Comparison of ENCODE assay signal across 8 cellular contexts in the genomic region with DNA sequence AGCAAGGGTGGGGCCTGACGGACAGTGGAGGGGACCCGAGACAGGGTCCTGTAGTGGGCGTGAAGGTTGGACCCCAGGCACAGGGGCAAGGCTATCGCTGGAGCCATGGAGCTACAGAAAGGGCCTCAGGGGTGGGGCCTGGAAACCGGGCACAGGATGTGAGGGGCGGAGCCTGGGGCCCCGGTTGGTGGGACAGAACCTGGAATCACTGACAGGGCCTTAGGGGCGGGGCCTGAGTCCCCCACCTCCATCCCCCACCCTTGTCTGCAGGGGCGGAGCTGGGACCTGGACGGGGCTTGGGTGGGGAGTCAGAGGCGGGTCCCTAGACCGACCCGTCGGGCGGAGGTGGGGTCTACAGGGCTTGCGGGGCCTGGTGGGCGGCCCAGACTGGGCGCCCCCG. TPM values are rescaled to one million over a fixed set of nuclear protein-coding genes. Genes with fewer than 3 reads are reported as not detected.
DNase-seq lines count a peak whose midpoint lies in the region; ATAC-seq and TF ChIP-seq lines count a peak whose summit lies in the region.

No MANE protein-coding gene starts in this region.

- POLR2A ChIA-PET in IMR-90 (lab: Charles Lee; ENCODE audit: unreplicated experiment): no interaction called here

- no peak overlapping the region for H3K18ac ChIP-seq in IMR-90 (ENCODE audit: low read depth, low read length)

- no TSS peak for BruUV-seq in IMR-90 (replicated peaks; lab: Mats Ljungman, UMichigan)

- H3K27me3 ChIP-seq in IMR-90 (ENCODE audit: control insufficient read depth, insufficient read depth, low read length) (no peaks in the 10 kb centered on the region), WERI-Rb-1 (ENCODE audit: insufficient read depth, low read depth, severe bottlenecking) (no peaks in the 10 kb centered on the region), psoas muscle (ENCODE audit: insufficient read depth in 3 of 3, low read length in 2 of 3) (no peaks in the 10 kb centered on the region)

- H3K4ac ChIP-seq in IMR-90 (ENCODE audit: low read depth, low read length): no peak overlapping the region

- H3K79me1 ChIP-seq in IMR-90 (ENCODE audit: low read depth in 1 of 2, low read length in 2 of 2): no peaks in the 10 kb centered on the region

- H2AK5ac ChIP-seq in IMR-90 (ENCODE audit: low read depth, low read length): no peak overlapping the region

- no peak overlapping the region for H2BK20ac ChIP-seq in IMR-90 (ENCODE audit: low read depth, low read length)

- no peaks in the 10 kb centered on the region for H3K9me3 ChIP-seq in IMR-90 (ENCODE audit: control insufficient read depth, insufficient read depth, low read length)
- H3K9me3 ChIP-seq in WERI-Rb-1 (ENCODE audit: severe bottlenecking): no peaks in the 10 kb centered on the region
- H3K9me3 ChIP-seq in psoas muscle: no peaks in the 10 kb centered on the region

- no peak overlapping the region for H2BK15ac ChIP-seq in IMR-90 (ENCODE audit: low read depth, low read length)

- no peak for TF ChIP-seq CTCF in IMR-90 (conservative IDR thresholded peaks at IDR 0.05; ENCODE audit: low read depth, low read length)
- no peak for TF ChIP-seq CTCF in WERI-Rb-1 (IDR thresholded peaks at IDR 0.05; ENCODE audit: low read depth, low read length)
- no peak for TF ChIP-seq CTCF in psoas muscle (IDR thresholded peaks at IDR 0.05)

- dilution Hi-C loops in IMR-90 (cut with HindIII; ENCODE audit: low sequenced_read_pairs, unreplicated experiment): no loop called here

- no peak for DNase-seq in IMR-90
- DNase-seq in WERI-Rb-1: peak; percentile 41
- DNase-seq in left cardiac atrium: peak; percentile 92
- DNase-seq in psoas muscle: peak; percentile 83 to 86
- DNase-seq in NK-92 (lab: John Stamatoyannopoulos, UW; ENCODE audit: unreplicated experiment): no peak
- DNase-seq in HPDE6-E6E7 (ENCODE audit: extremely low spot score): no peak
- no peak for DNase-seq in NCI-H2227 treated with DMSO at 0.1 percent for 48 hours (lab: John Stamatoyannopoulos, UW)
- no peak for DNase-seq in DMS53 (lab: John Stamatoyannopoulos, UW)

- H3K9ac ChIP-seq in IMR-90 (ENCODE audit: low read depth, low read length): no peak overlapping the region

- WGBS in IMR-90 (ENCODE audit: extremely low coverage in 2 of 2, insufficient read length in 1 of 2), 2 experiments: 63% methylated on average over 7 of the region's 19 CpGs; no CpG with 5 or more reads in 1 of the 2 experiments
- 28 to 49% (median 34%) methylated on average over 8 to 19 of the region's 19 CpGs for WGBS in psoas muscle, 3 donors

- intact Hi-C loops in IMR-90 (cut with micrococcal nuclease) (no loop called here), left cardiac atrium (cut with DNase I) (no loop called here), psoas muscle (cut with DNase I) (no loop called here)

- no peak overlapping the region for H3K23ac ChIP-seq in IMR-90 (ENCODE audit: low read depth, low read length)

- H3K4me3 ChIP-seq in IMR-90 (ENCODE audit: insufficient read depth, low read depth, low read length) (no peak overlapping the region), WERI-Rb-1 (ENCODE audit: low read depth, low read length) (no peak overlapping the region), psoas muscle (peak overlapping the region; percentile 61)

- H2AK9ac ChIP-seq in IMR-90 (replicated peaks; ENCODE audit: low read depth, low read length, poor library complexity): peak overlapping the region; percentile 16

- CTCF ChIA-PET in IMR-90 (lab: Yijun Ruan, JAX): no interaction called here

- H2BK120ac ChIP-seq in IMR-90 (ENCODE audit: low read depth, low read length): no peak overlapping the region

- no peaks in the 10 kb centered on the region for H3K9me1 ChIP-seq in IMR-90 (ENCODE audit: insufficient read depth, low read length)

- no peak for TF ChIP-seq POLR2A in IMR-90 (IDR thresholded peaks at IDR 0.05; ENCODE audit: low read depth, low read length)

- peak overlapping the region; percentile 58 for H2AFZ ChIP-seq in IMR-90 (replicated peaks; ENCODE audit: low read length, poor library complexity)

- H3K27ac ChIP-seq in IMR-90 (ENCODE audit: insufficient read depth, low read length) (no peak overlapping the region), WERI-Rb-1 (no peak overlapping the region), psoas muscle (peak overlapping the region; percentile 61)

- H3K4me1 ChIP-seq in IMR-90 (ENCODE audit: control insufficient read depth, insufficient read depth, low read length) (no peaks in the 10 kb centered on the region), psoas muscle (peaks cover 31% of the 10 kb centered on the region)

- no peak overlapping the region for H3K56ac ChIP-seq in IMR-90 (ENCODE audit: extremely low read depth, insufficient read depth, low read length)

- H2BK5ac ChIP-seq in IMR-90 (ENCODE audit: low read depth, low read length, poor library complexity, severe bottlenecking): no peak overlapping the region

- no peak overlapping the region for H4K91ac ChIP-seq in IMR-90 (ENCODE audit: insufficient read depth, low read depth, low read length)

- H4K8ac ChIP-seq in IMR-90 (ENCODE audit: low read depth in 2 of 2, low read length in 2 of 2): no peak overlapping the region

- no peak overlapping the region for H3K4me2 ChIP-seq in IMR-90 (ENCODE audit: low read depth, low read length)

- H3K36me3 ChIP-seq in IMR-90 (ENCODE audit: control insufficient read depth, insufficient read depth, low read length): peaks cover 12% of the 10 kb centered on the region; the same call in 1 of the 2 replicates
- peaks cover 35% of the 10 kb centered on the region for H3K36me3 ChIP-seq in WERI-Rb-1
- H3K36me3 ChIP-seq in psoas muscle (ENCODE audit: insufficient read depth in 1 of 2, low read depth in 1 of 2): peaks cover 0 to 10% of the 10 kb centered on the region in 2 donors

- H3K14ac ChIP-seq in IMR-90 (replicated peaks; ENCODE audit: low read depth, low read length): no peak overlapping the region

- TF ChIP-seq RAD21 in IMR-90 (IDR thresholded peaks at IDR 0.05; ENCODE audit: low read length): no peak

- no peaks in the 10 kb centered on the region for H4K20me1 ChIP-seq in IMR-90 (ENCODE audit: insufficient read depth, low read length)

- no peak; the same call in 1 of the 2 replicates for ATAC-seq in IMR-90 (ENCODE audit: low read depth)
- ATAC-seq in left cardiac atrium: peak; percentile 90 to 93
- peak; percentile 36 to 58 (median 50) for ATAC-seq in psoas muscle

- in situ Hi-C loops in IMR-90 (cut with MboI; ENCODE audit: low sequenced_read_pairs): no loop called here

- H4K5ac ChIP-seq in IMR-90 (ENCODE audit: low read depth, low read length): no peak overlapping the region

TF ChIP-seq in IMR-90, 13 proteins besides CTCF, POLR2A, EP300 and RAD21 (continues in another document):
- TF ChIP-seq, protein P1, sequence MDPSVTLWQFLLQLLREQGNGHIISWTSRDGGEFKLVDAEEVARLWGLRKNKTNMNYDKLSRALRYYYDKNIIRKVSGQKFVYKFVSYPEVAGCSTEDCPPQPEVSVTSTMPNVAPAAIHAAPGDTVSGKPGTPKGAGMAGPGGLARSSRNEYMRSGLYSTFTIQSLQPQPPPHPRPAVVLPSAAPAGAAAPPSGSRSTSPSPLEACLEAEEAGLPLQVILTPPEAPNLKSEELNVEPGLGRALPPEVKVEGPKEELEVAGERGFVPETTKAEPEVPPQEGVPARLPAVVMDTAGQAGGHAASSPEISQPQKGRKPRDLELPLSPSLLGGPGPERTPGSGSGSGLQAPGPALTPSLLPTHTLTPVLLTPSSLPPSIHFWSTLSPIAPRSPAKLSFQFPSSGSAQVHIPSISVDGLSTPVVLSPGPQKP (IDR thresholded peaks at IDR 0.05; ENCODE audit: borderline replicate concordance, low read depth, low read length): no peak
- TF ChIP-seq BHLHE40 (IDR thresholded peaks at IDR 0.05; ENCODE audit: low read depth, low read length) (no peak), MAFK (IDR thresholded peaks at IDR 0.05; ENCODE audit: low read depth, low read length) (no peak), RFX5 (IDR thresholded peaks at IDR 0.05; ENCODE audit: low read depth, low read length) (no peak), CEBPB (IDR thresholded peaks at IDR 0.05; ENCODE audit: low read depth, low read length) (no peak), MAZ (IDR thresholded peaks at IDR 0.05; ENCODE audit: borderline replicate concordance, low read depth, low read length) (no peak), CHD1 (IDR thresholded peaks at IDR 0.05; ENCODE audit: low read depth, low read length) (no peak)

RNA-seq across cellular contexts. Expression of gene DCAF15, which starts 26.0 kb away (rescaled TPM):
- total RNA-seq in IMR-90 (2012; rRNA removed) (6.8 and 7.5 TPM in 2 replicates), left cardiac atrium (10 to 100 TPM; 17.1 to 19.2 TPM), psoas muscle (10 to 100 TPM in 3 of 4 donors, 1 to 10 TPM in 1; 9.2 to 25.3 (median 16.0) TPM)
- polyA plus RNA-seq in IMR-90 (2012; rRNA removed) (31.0 and 31.9 TPM in 2 replicates), psoas muscle (10 to 100 TPM; 13.8 to 24.5 (median 16.6) TPM)
- polyA plus RNA-seq in IMR-90 (2012; cell fraction: cytosol; rRNA removed): 12.6 and 27.6 TPM in 2 replicates
- polyA plus RNA-seq in IMR-90 (2012; cell fraction: nucleus; rRNA removed; ENCODE audit: low replicate concordance): 116 and 298 TPM in 2 replicates

RNA-seq across cellular contexts. Expression of gene RFX1, which starts 27.8 kb away (rescaled TPM):
- 0.36 and 0.83 TPM in 2 replicates for total RNA-seq in IMR-90 (2012; rRNA removed)
- polyA plus RNA-seq in IMR-90 (2012; rRNA removed): 3.1 TPM in 2 replicates
- 1.9 and 3.0 TPM in 2 replicates for polyA plus RNA-seq in IMR-90 (2012; cell fraction: cytosol; rRNA removed)
- polyA plus RNA-seq in IMR-90 (2012; cell fraction: nucleus; rRNA removed; ENCODE audit: low replicate concordance): 6.2 and 20.2 TPM in 2 replicates
- total RNA-seq in left cardiac atrium: 10 to 100 TPM; 11.0 to 12.3 TPM
- 10 to 100 TPM in 1 of 4 donors, 1 to 10 TPM in 3; 5.9 to 10.1 (median 7.8) TPM for total RNA-seq in psoas muscle
- 1 to 10 TPM; 2.9 to 6.4 (median 5.1) TPM for polyA plus RNA-seq in psoas muscle

RNA-seq across cellular contexts. Expression of gene PODNL1, which starts 40.1 kb away (rescaled TPM):
- total RNA-seq in IMR-90 (2012; rRNA removed) (under 0.01 TPM in 2 replicates), left cardiac atrium (1 to 10 TPM; 1.1 to 1.4 TPM), psoas muscle (1 to 10 TPM in 1 of 4 donors, under 1 TPM in 3; 0.18 to 1.3 (median 0.39) TPM)
- polyA plus RNA-seq in IMR-90 (2012; rRNA removed) (2.3 and 2.4 TPM in 2 replicates), psoas muscle (1 to 10 TPM in 1 of 3 donors, under 1 TPM in 2; 0.07 to 1.3 (median 0.25) TPM)
- 4.0 and 5.7 TPM in 2 replicates for polyA plus RNA-seq in IMR-90 (2012; cell fraction: cytosol; rRNA removed)
- polyA plus RNA-seq in IMR-90 (2012; cell fraction: nucleus; rRNA removed; ENCODE audit: low replicate concordance): 2.6 and 6.9 TPM in 2 replicates

RNA-seq across cellular contexts. Expression of gene RLN3, which starts 49.6 kb away (rescaled TPM):
- total RNA-seq in IMR-90 (2012; rRNA removed) (not detected in 2 replicates), left cardiac atrium (not detected), psoas muscle (not detected)
- polyA plus RNA-seq in IMR-90 (2012; rRNA removed) (not detected in 2 replicates), psoas muscle (not detected)
- not detected in 2 replicates for polyA plus RNA-seq in IMR-90 (2012; cell fraction: cytosol; rRNA removed)
- not detected in 2 replicates for polyA plus RNA-seq in IMR-90 (2012; cell fraction: nucleus; rRNA removed; ENCODE audit: low replicate concordance)

RNA-seq across cellular contexts. Expression of gene IL27RA, which starts 53.3 kb away (rescaled TPM):
- total RNA-seq in IMR-90 (2012; rRNA removed) (2.8 and 2.9 TPM in 2 replicates), left cardiac atrium (1 to 10 TPM; 4.7 to 6.2 TPM), psoas muscle (1 to 10 TPM; 2.3 to 3.7 (median 2.9) TPM)
- polyA plus RNA-seq in IMR-90 (2012; rRNA removed) (4.7 and 5.1 TPM in 2 replicates), psoas muscle (1 to 10 TPM; 1.5 to 3.2 (median 2.5) TPM)
- polyA plus RNA-seq in IMR-90 (2012; cell fraction: cytosol; rRNA removed): 4.8 and 5.1 TPM in 2 replicates
- 2.6 and 3.3 TPM in 2 replicates for polyA plus RNA-seq in IMR-90 (2012; cell fraction: nucleus; rRNA removed; ENCODE audit: low replicate concordance)

Comparison
In these comparisons a context has a peak if more than half of its experiments do, and no peak if none do; other contexts are left out.
1. DNase-seq: peak in WERI-Rb-1 (single experiment), left cardiac atrium (single experiment) and psoas muscle (2 of 2); none in IMR-90 (single experiment), NK-92 (single experiment), HPDE6-E6E7 (single experiment), NCI-H2227 treated with DMSO at 0.1 percent for 48 hours (single experiment) and DMS53 (single experiment).